Comparison of ENCODE assay signal across 23 cellular contexts in genomic region chr2:200453853-200454524, GRCh38. TPM values are rescaled to one million over a fixed set of nuclear protein-coding genes. Genes with fewer than 3 reads are reported as not detected.
DNase-seq lines count a peak whose midpoint lies in the region; ATAC-seq and TF ChIP-seq lines count a peak whose summit lies in the region.
"Had no signal": no experiment of that assay in that cellular context is flagged by ENCODE, and none has a peak within 500 bp of the region (broad histone marks: within the 10 kb centered on the region; RNA-seq: fewer than 3 reads in every experiment).

No MANE protein-coding gene starts in this region.

- H3K27ac ChIP-seq in GM23338 (ENCODE audit: low read depth): 0 out of 2 replicates have a peak overlapping the region, but pooled peaks have one; percentile 18
- H3K27ac ChIP-seq: heart left ventricle, skin epidermis had no signal

- no peaks in the 10 kb centered on the region; the same call in none of the 2 replicates for H3K79me2 ChIP-seq in GM23338 (replicated peaks; ENCODE audit: insufficient read depth)

- H3K4me1 Mint-ChIP-seq in activated CD8-positive, alpha-beta memory T cell treated with anti-CD3 and anti-CD28 coated beads, Interleukin-2, amount 10 ng/mL, durations not matched to agents 7 days and 5 days: peaks cover 24% of the 10 kb centered on the region
- H3K4me1 Mint-ChIP-seq in GM23338 (peaks cover 16% of the 10 kb centered on the region), mesothelial cell of epicardium (peaks cover 3% of the 10 kb centered on the region)

- peaks cover 31% of the 10 kb centered on the region for H3K36me3 Mint-ChIP-seq in activated CD8-positive, alpha-beta memory T cell treated with anti-CD3 and anti-CD28 coated beads, Interleukin-2, amount 10 ng/mL, durations not matched to agents 7 days and 5 days
- H3K36me3 Mint-ChIP-seq in GM23338 (ENCODE audit: low read depth) (peaks cover 40% of the 10 kb centered on the region), mesothelial cell of epicardium (peaks cover 14% of the 10 kb centered on the region)

- no peaks in the 10 kb centered on the region for H3K9me3 Mint-ChIP-seq in activated CD8-positive, alpha-beta memory T cell treated with anti-CD3 and anti-CD28 coated beads, Interleukin-2, amount 10 ng/mL, durations not matched to agents 7 days and 5 days (ENCODE audit: low read depth)
- no peaks in the 10 kb centered on the region for H3K9me3 Mint-ChIP-seq in GM23338
- H3K9me3 Mint-ChIP-seq in mesothelial cell of epicardium: no peaks in the 10 kb centered on the region

- no peaks in the 10 kb centered on the region for H3F3A ChIP-seq in GM23338 (replicated peaks; ENCODE audit: low read depth)

- H3K36me3 ChIP-seq in GM23338 (ENCODE audit: insufficient read depth): peaks cover 18% of the 10 kb centered on the region

- DNase-seq in activated CD8-positive, alpha-beta memory T cell treated with anti-CD3 and anti-CD28 coated beads, Interleukin-2, amount 10 ng/mL, durations not matched to agents 7 days and 5 days: no peak
- no peak for DNase-seq in activated CD8-positive, alpha-beta memory T cell treated with anti-CD3 and anti-CD28 coated beads for 24 hours
- DNase-seq in GM23338 (ENCODE audit: low spot score): peak; percentile 24
- no peak for DNase-seq in astrocyte of the cerebellum (ENCODE audit: low read depth)
- DNase-seq in islet precursor cell: peak; percentile 87
- no peak for DNase-seq in NCI-H446 treated with DMSO at 0.1 percent for 48 hours (lab: John Stamatoyannopoulos, UW)
- no peak for DNase-seq in mesothelial cell of epicardium (ENCODE audit: low spot score in 2 of 2, unreplicated experiment in 2 of 2)
- no peak for DNase-seq in HuH-7.5 (ENCODE audit: low spot score)
- DNase-seq: activated CD4-positive, alpha-beta T cell treated with anti-CD3 and anti-CD28 coated beads for 4 hours; activated CD8-positive, alpha-beta memory T cell treated with anti-CD3 and anti-CD28 coated beads, Interleukin-2, amount 50 U/mL, for 4 hours; activated gamma-delta T cell treated with Interleukin-2 at 50 U/mL for 16 hours; AML-193; central memory CD4-positive, alpha-beta T cell; GF-D8; H7; heart left ventricle; mammary epithelial cell; NCI-H1694 treated with DMSO at 0.1 percent for 48 hours; NCI-H2171 treated with DMSO at 0.1 percent for 48 hours; RPMI8226; stimulated activated CD4-positive, alpha-beta T cell treated with anti-CD3 and anti-CD28 coated beads, Interleukin-2, amount 100 ng/mL, for 24 hours; T-helper 17 cell had no signal

- H3K4me2 ChIP-seq in GM23338: no peak overlapping the region

- CTCF ChIA-PET in activated CD8-positive, alpha-beta memory T cell treated with anti-CD3 and anti-CD28 coated beads, Interleukin-2, amount 10 ng/mL, durations not matched to agents 7 days and 5 days (lab: Charles Lee): interaction anchor here (1.5 to 1.8 kb wide), 2 partner anchors 14 to 27 kb away, joined by 4 to 7 read pairs; no protein-coding TSS in a partner anchor

- H3K9me2 ChIP-seq in GM23338 (ENCODE audit: insufficient read depth): no peaks in the 10 kb centered on the region

- H3K4me3 ChIP-seq in GM23338: no peak overlapping the region
- no peak overlapping the region for H3K4me3 ChIP-seq in astrocyte of the cerebellum (ENCODE audit: low read depth, low read length)
- H3K4me3 ChIP-seq: heart left ventricle, skin epidermis had no signal

- H3K27me3 Mint-ChIP-seq in activated CD8-positive, alpha-beta memory T cell treated with anti-CD3 and anti-CD28 coated beads, Interleukin-2, amount 10 ng/mL, durations not matched to agents 7 days and 5 days: no peaks in the 10 kb centered on the region
- H3K27me3 Mint-ChIP-seq in GM23338 (ENCODE audit: insufficient read depth, low read depth, poor library complexity) (peaks cover 7% of the 10 kb centered on the region), mesothelial cell of epicardium (ENCODE audit: low read depth) (no peaks in the 10 kb centered on the region)
- H3K27me3 Mint-ChIP-seq: T-helper 17 cell had no signal

- H3K27ac Mint-ChIP-seq in activated CD8-positive, alpha-beta memory T cell treated with anti-CD3 and anti-CD28 coated beads, Interleukin-2, amount 10 ng/mL, durations not matched to agents 7 days and 5 days: peak overlapping the region; percentile 6
- H3K27ac Mint-ChIP-seq in GM23338: no peak overlapping the region
- H3K27ac Mint-ChIP-seq in mesothelial cell of epicardium: no peak overlapping the region
- H3K27ac Mint-ChIP-seq: T-helper 17 cell had no signal

- in situ Hi-C loops in astrocyte of the cerebellum (cut with HindIII; ENCODE audit: low sequenced_read_pairs): no loop called here

- peaks cover 7% of the 10 kb centered on the region for H3K4me1 ChIP-seq in GM23338 (ENCODE audit: insufficient read depth)

- TF ChIP-seq CTCF in GM23338 (conservative IDR thresholded peaks at IDR 0.05; ENCODE audit: low read depth in 2 of 2) (peak in 1 of 2 experiments; percentile 15; a peak in 1 of 4 replicates), astrocyte of the cerebellum (IDR thresholded peaks at IDR 0.05; ENCODE audit: low read depth, low read length, missing control alignments) (peak; percentile 9), mesothelial cell of epicardium (IDR thresholded peaks at IDR 0.05; ENCODE audit: unreplicated experiment) (no peak)

- H4K20me1 ChIP-seq in GM23338 (replicated peaks; ENCODE audit: insufficient read depth): peaks cover 6% of the 10 kb centered on the region; the same call in 1 of the 2 replicates

- H2AFZ ChIP-seq in GM23338: no peak overlapping the region

- no peak for ATAC-seq in activated CD8-positive, alpha-beta memory T cell treated with anti-CD3 and anti-CD28 coated beads, Interleukin-2, amount 10 ng/mL, durations not matched to agents 7 days and 5 days
- ATAC-seq in GM23338: peak; percentile 43
- ATAC-seq: heart left ventricle had no signal

- no peaks in the 10 kb centered on the region for H3K27me3 ChIP-seq in GM23338 (ENCODE audit: insufficient read depth)
- H3K27me3 ChIP-seq: heart left ventricle had no signal

- no peak overlapping the region for H3K4me3 Mint-ChIP-seq in activated CD8-positive, alpha-beta memory T cell treated with anti-CD3 and anti-CD28 coated beads, Interleukin-2, amount 10 ng/mL, durations not matched to agents 7 days and 5 days
- H3K4me3 Mint-ChIP-seq in GM23338 (no peak overlapping the region), mesothelial cell of epicardium (no peak overlapping the region)
- H3K4me3 Mint-ChIP-seq: T-helper 17 cell had no signal

TF ChIP-seq in GM23338, 12 proteins besides CTCF, POLR2A, EP300 and RAD21 (continues in another document):
- no peak for TF ChIP-seq EZH2phosphoT487 (IDR thresholded peaks at IDR 0.05; ENCODE audit: unreplicated experiment)
- TF ChIP-seq ZNF331 (CRISPR knock-in tag; IDR thresholded peaks at IDR 0.05; ENCODE audit: low read depth): no peak
- TF ChIP-seq ZNF114 (CRISPR knock-in tag; IDR thresholded peaks at IDR 0.05): no peak
- no peak for TF ChIP-seq ETS1 (IDR thresholded peaks at IDR 0.05)
- TF ChIP-seq JUNB (IDR thresholded peaks at IDR 0.05; ENCODE audit: unreplicated experiment): no peak
- TF ChIP-seq CREB1 (CRISPR knock-in tag; IDR thresholded peaks at IDR 0.05; ENCODE audit: low read depth): no peak

RNA-seq across cellular contexts. Expression of gene KCTD18, which starts 55.9 kb away (rescaled TPM):
- 10 to 100 TPM; 14.4 to 16.3 TPM for total RNA-seq in activated CD8-positive, alpha-beta memory T cell treated with anti-CD3 and anti-CD28 coated beads, Interleukin-2, amount 10 ng/mL, durations not matched to agents 7 days and 5 days
- total RNA-seq in GM23338 (2014; rRNA removed; shearing (Covaris generic)): 2.0 and 4.7 TPM in 2 replicates
- polyA plus RNA-seq in GM23338 (2016; fragmentation: Nextera tagmentation; extraction: Ambion mirVana): 2.0 and 3.3 TPM in 2 replicates
- 13.2 to 15.6 TPM (median 14.6 TPM) in 3 replicates for total RNA-seq in mesothelial cell of epicardium

Comparison
In these comparisons a context has a peak if more than half of its experiments do, and no peak if none do; other contexts are left out.
1. DNase-seq: peak in GM23338 (single experiment) and islet precursor cell (single experiment); none in activated CD8-positive, alpha-beta memory T cell treated with anti-CD3 and anti-CD28 coated beads, Interleukin-2, amount 10 ng/mL, durations not matched to agents 7 days and 5 days (single experiment), activated CD8-positive, alpha-beta memory T cell treated with anti-CD3 and anti-CD28 coated beads for 24 hours (single experiment), astrocyte of the cerebellum (single experiment), NCI-H446 treated with DMSO at 0.1 percent for 48 hours (single experiment), mesothelial cell of epicardium (0 of 2) and HuH-7.5 (single experiment).